In the genomic region with DNA sequence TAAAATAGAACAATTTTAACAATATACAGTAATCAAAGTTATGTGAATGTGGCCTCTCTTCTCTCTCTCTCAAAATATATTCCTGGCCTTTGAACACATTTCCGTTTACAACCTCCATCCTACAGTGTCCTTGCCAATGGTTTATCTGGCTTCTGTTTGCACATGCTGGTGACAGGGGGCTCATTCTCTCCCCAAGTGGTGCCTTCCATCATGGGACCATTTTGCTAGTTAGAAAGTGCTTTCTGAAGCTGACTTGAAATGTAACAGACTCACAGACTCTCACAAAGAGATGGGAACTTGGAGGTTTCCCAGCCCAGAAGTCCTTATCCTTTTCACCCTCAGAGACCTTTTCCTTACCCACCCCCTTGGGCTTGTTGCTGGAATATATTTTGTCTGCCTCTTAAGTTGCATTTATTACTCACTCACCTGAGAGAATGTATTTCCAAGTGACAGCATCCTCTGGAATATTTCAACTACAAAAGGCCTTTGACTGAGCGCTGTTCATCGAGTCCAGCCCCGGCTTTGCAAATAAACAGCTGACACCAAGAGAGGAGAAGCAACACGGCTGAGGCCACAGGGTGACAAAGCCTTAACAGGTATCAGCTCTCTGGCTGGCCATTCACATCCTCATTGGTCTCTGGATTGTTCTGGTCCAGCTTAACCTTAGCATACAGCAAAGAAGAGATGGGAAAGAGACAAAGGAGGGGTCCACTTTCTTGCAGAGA, we compare ENCODE assay signal across 1 cellular context.
TF ChIP-seq lines count a peak whose summit lies in the region.

No MANE protein-coding gene starts in this region.

TF ChIP-seq in HepG2, 621 proteins besides CTCF, POLR2A, EP300 and RAD21 (continued from another document and continues in another):
- TF ChIP-seq, protein P1, sequence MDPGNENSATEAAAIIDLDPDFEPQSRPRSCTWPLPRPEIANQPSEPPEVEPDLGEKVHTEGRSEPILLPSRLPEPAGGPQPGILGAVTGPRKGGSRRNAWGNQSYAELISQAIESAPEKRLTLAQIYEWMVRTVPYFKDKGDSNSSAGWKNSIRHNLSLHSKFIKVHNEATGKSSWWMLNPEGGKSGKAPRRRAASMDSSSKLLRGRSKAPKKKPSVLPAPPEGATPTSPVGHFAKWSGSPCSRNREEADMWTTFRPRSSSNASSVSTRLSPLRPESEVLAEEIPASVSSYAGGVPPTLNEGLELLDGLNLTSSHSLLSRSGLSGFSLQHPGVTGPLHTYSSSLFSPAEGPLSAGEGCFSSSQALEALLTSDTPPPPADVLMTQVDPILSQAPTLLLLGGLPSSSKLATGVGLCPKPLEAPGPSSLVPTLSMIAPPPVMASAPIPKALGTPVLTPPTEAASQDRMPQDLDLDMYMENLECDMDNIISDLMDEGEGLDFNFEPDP (CRISPR knock-in tag; conservative IDR thresholded peaks at IDR 0.05): no peak
- TF ChIP-seq HNRNPK (IDR thresholded peaks at IDR 0.05; ENCODE audit: low read depth, low read length, poor library complexity, severe bottlenecking) (no peak), ZNF138 (CRISPR knock-in tag; IDR thresholded peaks at IDR 0.05; ENCODE audit: low read depth) (no peak), ZBTB20 (CRISPR knock-in tag; IDR thresholded peaks at IDR 0.05; ENCODE audit: borderline replicate concordance, low read depth) (no peak), GATAD2A (CRISPR knock-in tag; IDR thresholded peaks at IDR 0.05) (peak; percentile 32; the same call in 1 of the 2 replicates), MBD4 (IDR thresholded peaks at IDR 0.05; ENCODE audit: borderline replicate concordance, low read length) (no peak), SPEN (CRISPR knock-in tag; IDR thresholded peaks at IDR 0.05; ENCODE audit: low read depth) (no peak), SATB2 (CRISPR knock-in tag; IDR thresholded peaks at IDR 0.05) (no peak), PHB2 (IDR thresholded peaks at IDR 0.05; ENCODE audit: partially characterized antibody) (no peak), NFE2 (CRISPR knock-in tag; IDR thresholded peaks at IDR 0.05) (no peak), FOXA1 (IDR thresholded peaks at IDR 0.05) (no peak), FOXA1 (CRISPR knock-in tag; IDR thresholded peaks at IDR 0.05) (no peak), SP5 (CRISPR knock-in tag; IDR thresholded peaks at IDR 0.05; ENCODE audit: borderline replicate concordance, low read depth) (no peak), ZNF253 (CRISPR knock-in tag; IDR thresholded peaks at IDR 0.05; ENCODE audit: borderline replicate concordance) (no peak), SAP130 (CRISPR knock-in tag; IDR thresholded peaks at IDR 0.05; ENCODE audit: low read depth) (peak; percentile 63), ZNF547 (CRISPR knock-in tag; IDR thresholded peaks at IDR 0.05) (no peak), GATA4 (IDR thresholded peaks at IDR 0.05; ENCODE audit: borderline replicate concordance, low read depth) (no peak), ERF (CRISPR knock-in tag; IDR thresholded peaks at IDR 0.05) (no peak), YEATS2 (CRISPR knock-in tag; IDR thresholded peaks at IDR 0.05; ENCODE audit: borderline replicate concordance) (no peak), TOPORS (CRISPR knock-in tag; IDR thresholded peaks at IDR 0.05) (no peak), TSC22D2 (CRISPR knock-in tag; IDR thresholded peaks at IDR 0.05; ENCODE audit: borderline replicate concordance) (no peak), ZNF577 (CRISPR knock-in tag; IDR thresholded peaks at IDR 0.05; ENCODE audit: borderline replicate concordance, low read depth) (no peak), TARDBP (CRISPR knock-in tag; IDR thresholded peaks at IDR 0.05) (no peak), MZF1 (CRISPR knock-in tag; IDR thresholded peaks at IDR 0.05; ENCODE audit: borderline replicate concordance) (no peak), PPARG (CRISPR knock-in tag; conservative IDR thresholded peaks at IDR 0.05) (no peak), TOE1 (CRISPR knock-in tag; IDR thresholded peaks at IDR 0.05) (no peak), CHD4 (IDR thresholded peaks at IDR 0.05; ENCODE audit: borderline replicate concordance, low read length) (no peak), SIX1 (CRISPR knock-in tag; IDR thresholded peaks at IDR 0.05; ENCODE audit: borderline replicate concordance) (no peak), HNF4A (CRISPR knock-in tag; IDR thresholded peaks at IDR 0.05) (peak; percentile 42), HOXA3 (CRISPR knock-in tag; IDR thresholded peaks at IDR 0.05) (no peak), ZNF790 (CRISPR knock-in tag; IDR thresholded peaks at IDR 0.05; ENCODE audit: borderline replicate concordance) (no peak), SMC3 (IDR thresholded peaks at IDR 0.05; ENCODE audit: low read length) (no peak), ZSCAN20 (CRISPR knock-in tag; IDR thresholded peaks at IDR 0.05; ENCODE audit: borderline replicate concordance) (no peak), PHF21A (CRISPR knock-in tag; IDR thresholded peaks at IDR 0.05) (peak; percentile 61; the same call in 1 of the 2 replicates), SMYD3 (CRISPR knock-in tag; IDR thresholded peaks at IDR 0.05) (0 out of 2 replicates have a peak, but pooled peaks have one; percentile 18), ZNF460 (CRISPR knock-in tag; IDR thresholded peaks at IDR 0.05; ENCODE audit: borderline replicate concordance) (no peak), RAD51 (IDR thresholded peaks at IDR 0.05; ENCODE audit: borderline replicate concordance) (no peak)
- TF ChIP-seq, protein P2, sequence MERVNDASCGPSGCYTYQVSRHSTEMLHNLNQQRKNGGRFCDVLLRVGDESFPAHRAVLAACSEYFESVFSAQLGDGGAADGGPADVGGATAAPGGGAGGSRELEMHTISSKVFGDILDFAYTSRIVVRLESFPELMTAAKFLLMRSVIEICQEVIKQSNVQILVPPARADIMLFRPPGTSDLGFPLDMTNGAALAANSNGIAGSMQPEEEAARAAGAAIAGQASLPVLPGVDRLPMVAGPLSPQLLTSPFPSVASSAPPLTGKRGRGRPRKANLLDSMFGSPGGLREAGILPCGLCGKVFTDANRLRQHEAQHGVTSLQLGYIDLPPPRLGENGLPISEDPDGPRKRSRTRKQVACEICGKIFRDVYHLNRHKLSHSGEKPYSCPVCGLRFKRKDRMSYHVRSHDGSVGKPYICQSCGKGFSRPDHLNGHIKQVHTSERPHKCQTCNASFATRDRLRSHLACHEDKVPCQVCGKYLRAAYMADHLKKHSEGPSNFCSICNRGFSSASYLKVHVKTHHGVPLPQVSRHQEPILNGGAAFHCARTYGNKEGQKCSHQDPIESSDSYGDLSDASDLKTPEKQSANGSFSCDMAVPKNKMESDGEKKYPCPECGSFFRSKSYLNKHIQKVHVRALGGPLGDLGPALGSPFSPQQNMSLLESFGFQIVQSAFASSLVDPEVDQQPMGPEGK (CRISPR knock-in tag; IDR thresholded peaks at IDR 0.05): peak; percentile 67
- TF ChIP-seq, protein P3, sequence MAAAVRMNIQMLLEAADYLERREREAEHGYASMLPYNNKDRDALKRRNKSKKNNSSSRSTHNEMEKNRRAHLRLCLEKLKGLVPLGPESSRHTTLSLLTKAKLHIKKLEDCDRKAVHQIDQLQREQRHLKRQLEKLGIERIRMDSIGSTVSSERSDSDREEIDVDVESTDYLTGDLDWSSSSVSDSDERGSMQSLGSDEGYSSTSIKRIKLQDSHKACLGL (CRISPR knock-in tag; IDR thresholded peaks at IDR 0.05): 0 out of 2 replicates have a peak, but pooled peaks have one; percentile 22
- TF ChIP-seq, protein P4, sequence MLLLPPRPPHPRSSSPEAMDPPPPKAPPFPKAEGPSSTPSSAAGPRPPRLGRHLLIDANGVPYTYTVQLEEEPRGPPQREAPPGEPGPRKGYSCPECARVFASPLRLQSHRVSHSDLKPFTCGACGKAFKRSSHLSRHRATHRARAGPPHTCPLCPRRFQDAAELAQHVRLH (CRISPR knock-in tag; IDR thresholded peaks at IDR 0.05; ENCODE audit: borderline replicate concordance, low read depth): no peak
- TF ChIP-seq, protein P5, sequence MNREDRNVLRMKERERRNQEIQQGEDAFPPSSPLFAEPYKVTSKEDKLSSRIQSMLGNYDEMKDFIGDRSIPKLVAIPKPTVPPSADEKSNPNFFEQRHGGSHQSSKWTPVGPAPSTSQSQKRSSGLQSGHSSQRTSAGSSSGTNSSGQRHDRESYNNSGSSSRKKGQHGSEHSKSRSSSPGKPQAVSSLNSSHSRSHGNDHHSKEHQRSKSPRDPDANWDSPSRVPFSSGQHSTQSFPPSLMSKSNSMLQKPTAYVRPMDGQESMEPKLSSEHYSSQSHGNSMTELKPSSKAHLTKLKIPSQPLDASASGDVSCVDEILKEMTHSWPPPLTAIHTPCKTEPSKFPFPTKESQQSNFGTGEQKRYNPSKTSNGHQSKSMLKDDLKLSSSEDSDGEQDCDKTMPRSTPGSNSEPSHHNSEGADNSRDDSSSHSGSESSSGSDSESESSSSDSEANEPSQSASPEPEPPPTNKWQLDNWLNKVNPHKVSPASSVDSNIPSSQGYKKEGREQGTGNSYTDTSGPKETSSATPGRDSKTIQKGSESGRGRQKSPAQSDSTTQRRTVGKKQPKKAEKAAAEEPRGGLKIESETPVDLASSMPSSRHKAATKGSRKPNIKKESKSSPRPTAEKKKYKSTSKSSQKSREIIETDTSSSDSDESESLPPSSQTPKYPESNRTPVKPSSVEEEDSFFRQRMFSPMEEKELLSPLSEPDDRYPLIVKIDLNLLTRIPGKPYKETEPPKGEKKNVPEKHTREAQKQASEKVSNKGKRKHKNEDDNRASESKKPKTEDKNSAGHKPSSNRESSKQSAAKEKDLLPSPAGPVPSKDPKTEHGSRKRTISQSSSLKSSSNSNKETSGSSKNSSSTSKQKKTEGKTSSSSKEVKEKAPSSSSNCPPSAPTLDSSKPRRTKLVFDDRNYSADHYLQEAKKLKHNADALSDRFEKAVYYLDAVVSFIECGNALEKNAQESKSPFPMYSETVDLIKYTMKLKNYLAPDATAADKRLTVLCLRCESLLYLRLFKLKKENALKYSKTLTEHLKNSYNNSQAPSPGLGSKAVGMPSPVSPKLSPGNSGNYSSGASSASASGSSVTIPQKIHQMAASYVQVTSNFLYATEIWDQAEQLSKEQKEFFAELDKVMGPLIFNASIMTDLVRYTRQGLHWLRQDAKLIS (CRISPR knock-in tag; IDR thresholded peaks at IDR 0.05): no peak
- TF ChIP-seq, protein P6, sequence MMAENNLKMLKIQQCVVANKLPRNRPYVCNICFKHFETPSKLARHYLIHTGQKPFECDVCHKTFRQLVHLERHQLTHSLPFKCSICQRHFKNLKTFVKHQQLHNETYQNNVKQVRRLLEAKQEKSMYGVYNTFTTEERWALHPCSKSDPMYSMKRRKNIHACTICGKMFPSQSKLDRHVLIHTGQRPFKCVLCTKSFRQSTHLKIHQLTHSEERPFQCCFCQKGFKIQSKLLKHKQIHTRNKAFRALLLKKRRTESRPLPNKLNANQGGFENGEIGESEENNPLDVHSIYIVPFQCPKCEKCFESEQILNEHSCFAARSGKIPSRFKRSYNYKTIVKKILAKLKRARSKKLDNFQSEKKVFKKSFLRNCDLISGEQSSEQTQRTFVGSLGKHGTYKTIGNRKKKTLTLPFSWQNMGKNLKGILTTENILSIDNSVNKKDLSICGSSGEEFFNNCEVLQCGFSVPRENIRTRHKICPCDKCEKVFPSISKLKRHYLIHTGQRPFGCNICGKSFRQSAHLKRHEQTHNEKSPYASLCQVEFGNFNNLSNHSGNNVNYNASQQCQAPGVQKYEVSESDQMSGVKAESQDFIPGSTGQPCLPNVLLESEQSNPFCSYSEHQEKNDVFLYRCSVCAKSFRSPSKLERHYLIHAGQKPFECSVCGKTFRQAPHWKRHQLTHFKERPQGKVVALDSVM (CRISPR knock-in tag; IDR thresholded peaks at IDR 0.05): no peak
- TF ChIP-seq, protein P7, sequence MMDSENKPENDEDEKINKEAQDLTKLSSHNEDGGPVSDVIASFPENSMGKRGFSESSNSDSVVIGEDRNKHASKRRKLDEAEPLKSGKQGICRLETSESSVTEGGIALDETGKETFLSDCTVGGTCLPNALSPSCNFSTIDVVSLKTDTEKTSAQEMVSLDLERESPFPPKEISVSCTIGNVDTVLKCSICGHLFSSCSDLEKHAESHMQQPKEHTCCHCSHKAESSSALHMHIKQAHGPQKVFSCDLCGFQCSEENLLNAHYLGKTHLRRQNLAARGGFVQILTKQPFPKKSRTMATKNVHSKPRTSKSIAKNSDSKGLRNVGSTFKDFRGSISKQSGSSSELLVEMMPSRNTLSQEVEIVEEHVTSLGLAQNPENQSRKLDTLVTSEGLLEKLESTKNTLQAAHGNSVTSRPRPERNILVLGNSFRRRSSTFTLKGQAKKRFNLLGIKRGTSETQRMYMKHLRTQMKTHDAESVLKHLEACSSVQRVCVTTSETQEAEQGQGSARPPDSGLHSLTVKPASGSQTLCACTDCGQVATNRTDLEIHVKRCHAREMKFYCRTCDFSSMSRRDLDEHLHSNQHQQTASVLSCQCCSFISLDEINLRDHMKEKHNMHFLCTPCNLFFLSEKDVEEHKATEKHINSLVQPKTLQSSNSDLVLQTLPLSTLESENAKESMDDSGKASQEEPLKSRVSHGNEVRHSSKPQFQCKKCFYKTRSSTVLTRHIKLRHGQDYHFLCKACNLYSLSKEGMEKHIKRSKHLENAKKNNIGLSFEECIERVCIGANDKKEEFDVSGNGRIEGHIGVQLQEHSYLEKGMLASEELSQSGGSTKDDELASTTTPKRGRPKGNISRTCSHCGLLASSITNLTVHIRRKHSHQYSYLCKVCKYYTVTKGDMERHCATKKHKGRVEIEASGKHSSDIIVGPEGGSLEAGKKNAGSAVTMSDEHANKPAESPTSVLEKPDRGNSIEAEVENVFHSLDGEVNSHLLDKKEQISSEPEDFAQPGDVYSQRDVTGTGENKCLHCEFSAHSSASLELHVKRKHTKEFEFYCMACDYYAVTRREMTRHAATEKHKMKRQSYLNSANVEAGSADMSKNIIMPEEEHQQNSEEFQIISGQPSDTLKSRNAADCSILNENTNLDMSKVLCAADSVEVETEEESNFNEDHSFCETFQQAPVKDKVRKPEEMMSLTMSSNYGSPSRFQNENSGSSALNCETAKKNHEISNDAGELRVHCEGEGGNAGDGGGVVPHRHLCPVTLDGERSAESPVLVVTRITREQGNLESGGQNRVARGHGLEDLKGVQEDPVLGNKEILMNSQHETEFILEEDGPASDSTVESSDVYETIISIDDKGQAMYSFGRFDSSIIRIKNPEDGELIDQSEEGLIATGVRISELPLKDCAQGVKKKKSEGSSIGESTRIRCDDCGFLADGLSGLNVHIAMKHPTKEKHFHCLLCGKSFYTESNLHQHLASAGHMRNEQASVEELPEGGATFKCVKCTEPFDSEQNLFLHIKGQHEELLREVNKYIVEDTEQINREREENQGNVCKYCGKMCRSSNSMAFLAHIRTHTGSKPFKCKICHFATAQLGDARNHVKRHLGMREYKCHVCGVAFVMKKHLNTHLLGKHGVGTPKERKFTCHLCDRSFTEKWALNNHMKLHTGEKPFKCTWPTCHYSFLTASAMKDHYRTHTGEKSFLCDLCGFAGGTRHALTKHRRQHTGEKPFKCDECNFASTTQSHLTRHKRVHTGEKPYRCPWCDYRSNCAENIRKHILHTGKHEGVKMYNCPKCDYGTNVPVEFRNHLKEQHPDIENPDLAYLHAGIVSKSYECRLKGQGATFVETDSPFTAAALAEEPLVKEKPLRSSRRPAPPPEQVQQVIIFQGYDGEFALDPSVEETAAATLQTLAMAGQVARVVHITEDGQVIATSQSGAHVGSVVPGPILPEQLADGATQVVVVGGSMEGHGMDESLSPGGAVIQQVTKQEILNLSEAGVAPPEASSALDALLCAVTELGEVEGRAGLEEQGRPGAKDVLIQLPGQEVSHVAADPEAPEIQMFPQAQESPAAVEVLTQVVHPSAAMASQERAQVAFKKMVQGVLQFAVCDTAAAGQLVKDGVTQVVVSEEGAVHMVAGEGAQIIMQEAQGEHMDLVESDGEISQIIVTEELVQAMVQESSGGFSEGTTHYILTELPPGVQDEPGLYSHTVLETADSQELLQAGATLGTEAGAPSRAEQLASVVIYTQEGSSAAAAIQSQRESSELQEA (CRISPR knock-in tag; IDR thresholded peaks at IDR 0.05; ENCODE audit: not compliant biosample characterization): no peak
